25 cellular contexts compared by ENCODE assay signal in genomic region chr11:87901366-87901765, GRCh38.
"Had no signal": no experiment of that assay in that cellular context is flagged by ENCODE, and none has a peak within 500 bp of the region (broad histone marks: within the 10 kb centered on the region; RNA-seq: fewer than 3 reads in every experiment).

No MANE protein-coding gene starts in this region.

- ATAC-seq: K562, T-cell had no signal

- H3K4me3 ChIP-seq: K562, SJSA1 had no signal

- FAIRE-seq: K562, RCC 7860 had no signal

- DNase-seq: Kasumi-1, MV-4-11, NCI-H1048, NCI-H1105, NCI-H1417, NCI-H1436 treated with DMSO at 0.1 percent for 48 hours, NCI-H1694, NCI-H187 treated with DMSO at 0.1 percent for 48 hours, NCI-H2029 treated with DMSO at 0.1 percent for 48 hours, NCI-H2171 treated with DMSO at 0.1 percent for 48 hours, NCI-H2227 treated with DMSO at 0.1 percent for 48 hours, NCI-H446, NCI-H510A, NCI-H524 treated with DMSO at 0.1 percent for 48 hours, NCI-H69, NCI-H774, Right ventricle myocardium superior, RPMI8226, SIG-M5, SK-N-SH, SW 1271, T-cell had no signal
